In the genomic region with DNA sequence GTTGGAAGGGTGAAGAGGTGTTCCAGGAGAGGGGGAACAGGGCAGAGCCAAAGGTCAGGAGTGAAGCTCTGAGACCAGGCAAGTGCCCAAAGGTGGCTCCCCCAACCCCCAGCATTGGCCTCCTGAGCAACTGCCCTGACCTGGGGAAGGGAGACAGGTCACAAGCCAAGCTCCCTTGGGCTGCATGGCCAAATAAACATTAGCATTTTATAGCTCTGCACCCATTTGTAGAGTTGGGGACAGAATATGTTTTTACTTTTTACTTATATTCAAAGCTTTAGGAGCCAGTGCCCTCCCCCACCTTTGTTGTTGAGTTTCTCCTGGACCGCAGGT, we compare ENCODE assay signal across 12 cellular contexts. TPM values are rescaled to one million over a fixed set of nuclear protein-coding genes. Genes with fewer than 3 reads are reported as not detected.
DNase-seq lines count a peak whose midpoint lies in the region; ATAC-seq and TF ChIP-seq lines count a peak whose summit lies in the region.
"Had no signal": no experiment of that assay in that cellular context is flagged by ENCODE, and none has a peak within 500 bp of the region (broad histone marks: within the 10 kb centered on the region; RNA-seq: fewer than 3 reads in every experiment).

No MANE protein-coding gene starts in this region.

- H3K4me1 ChIP-seq in CD4-positive, alpha-beta memory T cell (ENCODE audit: insufficient read depth, low read length): peaks cover 7% of the 10 kb centered on the region
- peaks cover 36% of the 10 kb centered on the region for H3K4me1 ChIP-seq in PC-9 (replicated peaks; ENCODE audit: insufficient read depth)
- H3K4me1 ChIP-seq: colonic mucosa had no signal

- BruUV-seq in PC-9 (replicated peaks; lab: Mats Ljungman, UMichigan): no TSS peak

- no peak for TF ChIP-seq POLR2A in GM18505 (IDR thresholded peaks at IDR 0.05; ENCODE audit: borderline replicate concordance, extremely low read depth, insufficient read depth, insufficient read length)

- POLR2A ChIA-PET in CD4-positive, alpha-beta memory T cell (lab: Charles Lee; ENCODE audit: partially characterized antibody): no interaction called here
- POLR2A ChIA-PET in PC-9 (lab: Charles Lee; ENCODE audit: unreplicated experiment): interaction anchor here (0.6 kb wide), 1 partner anchor 1148 kb away, joined by 4 read pairs; no protein-coding TSS in a partner anchor

- no peak overlapping the region for H3K27ac Mint-ChIP-seq in CD4-positive, alpha-beta memory T cell
- H3K27ac Mint-ChIP-seq: activated B cell treated with CpG ODN at 0.5 μM for 24 hours; activated T-helper 1 cell treated with anti-CD3 and anti-CD28 coated beads, Interleukin-12 subunit alpha, Interleukin-12 subunit beta, Interleukin-2, Interleukin-4 antibody, amounts not matched to agents 30 ng/mL and 10 ng/mL and 1 ng/mL, durations not matched to agents 14 hours and 24 hours and 36 hours had no signal

- CTCF ChIA-PET in CD4-positive, alpha-beta memory T cell (lab: Charles Lee; ENCODE audit: partially characterized antibody): no interaction called here
- CTCF ChIA-PET in PC-9 (lab: Charles Lee): no interaction called here

- no peaks in the 10 kb centered on the region for H3K36me3 ChIP-seq in CD4-positive, alpha-beta memory T cell (ENCODE audit: insufficient read depth, low read length)
- no peaks in the 10 kb centered on the region for H3K36me3 ChIP-seq in PC-9 (ENCODE audit: low read depth)
- H3K36me3 ChIP-seq: colonic mucosa had no signal

- peaks cover 37 to 47% of the 10 kb centered on the region in 2 donors for H3K27me3 Mint-ChIP-seq in CD4-positive, alpha-beta memory T cell

- 0 out of 2 replicates have a peak, but pooled peaks cover 10% of the 10 kb centered on the region for H3K79me2 ChIP-seq in PC-9 (ENCODE audit: low read depth)

- H3K4me3 Mint-ChIP-seq in CD4-positive, alpha-beta memory T cell: peak overlapping the region in 5 of 8 donors; percentile 11 to 74 (median 32)
- H3K4me3 Mint-ChIP-seq: activated B cell treated with CpG ODN at 0.5 μM for 24 hours; activated T-helper 1 cell treated with anti-CD3 and anti-CD28 coated beads, Interleukin-12 subunit alpha, Interleukin-12 subunit beta, Interleukin-2, Interleukin-4 antibody, amounts not matched to agents 30 ng/mL and 10 ng/mL and 1 ng/mL, durations not matched to agents 14 hours and 24 hours and 36 hours had no signal

- peaks cover 12% of the 10 kb centered on the region for H3K27me3 ChIP-seq in CD4-positive, alpha-beta memory T cell (ENCODE audit: insufficient read depth, low read length)
- peaks cover 6% of the 10 kb centered on the region for H3K27me3 ChIP-seq in PC-9 (ENCODE audit: insufficient read depth, low read depth)

- no peaks in the 10 kb centered on the region for H3K9me2 ChIP-seq in PC-9 (ENCODE audit: insufficient read depth)

- H4K20me1 ChIP-seq in PC-9 (ENCODE audit: insufficient read depth): no peaks in the 10 kb centered on the region

- no peak for ATAC-seq in GM21786 (IDR thresholded peaks at IDR 0.05; ENCODE audit: unreplicated experiment)
- no peak for ATAC-seq in GM18505 (IDR thresholded peaks at IDR 0.05; ENCODE audit: unreplicated experiment)
- no peak for ATAC-seq in GM19328 (IDR thresholded peaks at IDR 0.05; ENCODE audit: unreplicated experiment)
- ATAC-seq: mucosa of descending colon had no signal

- no peak for DNase-seq in CD4-positive, alpha-beta memory T cell
- no peak for DNase-seq in PC-9
- no peak for DNase-seq in fibroblast of villous mesenchyme (ENCODE audit: low read depth)
- peak; percentile 54 for DNase-seq in posterior vena cava (ENCODE audit: low spot score)
- no peak for DNase-seq in NCI-H2107 treated with DMSO at 0.1 percent for 48 hours (lab: John Stamatoyannopoulos, UW; ENCODE audit: unreplicated experiment)
- DNase-seq: activated B cell treated with CpG ODN at 0.5 μM for 24 hours, colonic mucosa, mucosa of descending colon had no signal

- H3K4me3 ChIP-seq in CD4-positive, alpha-beta memory T cell (ENCODE audit: low read length in 2 of 2): no peak overlapping the region
- no peak overlapping the region for H3K4me3 ChIP-seq in PC-9
- peak overlapping the region; percentile 56 for H3K4me3 ChIP-seq in fibroblast of villous mesenchyme (ENCODE audit: low read depth, low read length)
- H3K4me3 ChIP-seq: mucosa of descending colon had no signal

- no peaks in the 10 kb centered on the region for H3K9me3 ChIP-seq in CD4-positive, alpha-beta memory T cell (ENCODE audit: control insufficient read depth in 1 of 2, low read length in 2 of 2)
- no peaks in the 10 kb centered on the region for H3K9me3 ChIP-seq in PC-9 (ENCODE audit: insufficient read depth, low read depth)
- H3K9me3 ChIP-seq: colonic mucosa, mucosa of descending colon had no signal

- intact Hi-C loops in CD4-positive, alpha-beta memory T cell (cut with micrococcal nuclease): no loop called here
- intact Hi-C loops in PC-9 (cut with micrococcal nuclease; ENCODE audit: unreplicated experiment) (no loop called here), posterior vena cava (cut with DNase I) (no loop called here)

- TF ChIP-seq CTCF in PC-9 (conservative IDR thresholded peaks at IDR 0.05): no peak
- no peak for TF ChIP-seq CTCF in fibroblast of villous mesenchyme (IDR thresholded peaks at IDR 0.05; ENCODE audit: insufficient read depth, low read depth, low read length)

- peak overlapping the region; percentile 99 for H3K4me2 ChIP-seq in PC-9

- peaks cover 5 to 24% (median 12%) of the 10 kb centered on the region in 4 donors for H3K4me1 Mint-ChIP-seq in CD4-positive, alpha-beta memory T cell

- H3K9me3 Mint-ChIP-seq in CD4-positive, alpha-beta memory T cell: no peaks in the 10 kb centered on the region
- H3K9me3 Mint-ChIP-seq: activated B cell treated with CpG ODN at 0.5 μM for 24 hours; activated T-helper 1 cell treated with anti-CD3 and anti-CD28 coated beads, Interleukin-12 subunit alpha, Interleukin-12 subunit beta, Interleukin-2, Interleukin-4 antibody, amounts not matched to agents 30 ng/mL and 10 ng/mL and 1 ng/mL, durations not matched to agents 14 hours and 24 hours and 36 hours had no signal

- no peaks in the 10 kb centered on the region for H3K36me3 Mint-ChIP-seq in CD4-positive, alpha-beta memory T cell

- no peaks in the 10 kb centered on the region for H3F3A ChIP-seq in PC-9 (ENCODE audit: insufficient read depth, low read depth)

- no peak overlapping the region for H2AFZ ChIP-seq in PC-9

- no peak overlapping the region for H3K27ac ChIP-seq in CD4-positive, alpha-beta memory T cell (ENCODE audit: low read depth, low read length)
- no peak overlapping the region for H3K27ac ChIP-seq in PC-9
- H3K27ac ChIP-seq: colonic mucosa had no signal

RNA-seq across cellular contexts. Expression of a gene that starts 4.0 kb away (rescaled TPM):
- not detected for total RNA-seq in CD4-positive, alpha-beta memory T cell
- not detected for polyA plus RNA-seq in CD4-positive, alpha-beta memory T cell
- total RNA-seq in PC-9 (2021) (1.7 and 2.7 TPM in 2 replicates), fibroblast of villous mesenchyme (9.9 and 37.0 TPM in 2 replicates), posterior vena cava (1 to 10 TPM; 7.1 to 8.4 TPM)
- total RNA-seq: activated B cell treated with CpG ODN at 0.5 μM for 24 hours had no signal
